Comparison of ENCODE assay signal across 12 cellular contexts in the genomic region with DNA sequence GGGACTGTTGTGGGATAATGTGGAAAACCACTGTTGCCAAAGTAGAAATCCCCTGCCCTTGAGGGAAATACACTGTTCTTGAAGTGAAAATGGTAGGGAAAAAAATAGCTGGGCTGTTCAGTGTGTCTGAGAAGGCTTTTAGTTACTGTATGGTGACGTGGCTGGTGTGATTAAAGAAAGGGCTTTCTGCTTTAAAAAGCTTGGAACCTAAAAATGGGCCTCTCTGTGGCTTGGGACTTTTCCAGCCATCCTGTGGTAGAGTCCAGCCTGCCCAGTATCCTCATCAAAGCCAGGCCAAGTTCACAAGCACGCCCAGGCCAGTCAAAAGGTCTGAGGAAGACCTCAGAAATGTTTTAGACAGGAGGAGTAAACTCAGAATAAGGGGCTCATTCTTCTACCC. TPM values are rescaled to one million over a fixed set of nuclear protein-coding genes. Genes with fewer than 3 reads are reported as not detected.
DNase-seq lines count a peak whose midpoint lies in the region; ATAC-seq and TF ChIP-seq lines count a peak whose summit lies in the region.
"Had no signal": no experiment of that assay in that cellular context is flagged by ENCODE, and none has a peak within 500 bp of the region (broad histone marks: within the 10 kb centered on the region; RNA-seq: fewer than 3 reads in every experiment).

No MANE protein-coding gene starts in this region.

- H4K20me1 ChIP-seq in OCI-LY1 (ENCODE audit: insufficient read depth, low read length): no peaks in the 10 kb centered on the region

- H3K27me3 ChIP-seq in OCI-LY1 (ENCODE audit: insufficient read depth, low read length): no peaks in the 10 kb centered on the region
- H3K27me3 ChIP-seq in naive thymus-derived CD4-positive, alpha-beta T cell (ENCODE audit: control insufficient read depth in 2 of 2, insufficient read depth in 2 of 2, low read length in 2 of 2): no peaks in the 10 kb centered on the region
- H3K27me3 ChIP-seq in CD8-positive, alpha-beta T cell (ENCODE audit: insufficient read depth, low read length): no peaks in the 10 kb centered on the region
- H3K27me3 ChIP-seq: foreskin keratinocyte had no signal

- H3K9ac ChIP-seq in OCI-LY1 (ENCODE audit: low read length): peak overlapping the region; percentile 80

- peak overlapping the region; percentile 98 for H3K27ac ChIP-seq in OCI-LY1 (ENCODE audit: low read depth, low read length, poor library complexity, severe bottlenecking)
- no peak overlapping the region for H3K27ac ChIP-seq in naive thymus-derived CD4-positive, alpha-beta T cell (ENCODE audit: low read depth, low read length)
- H3K27ac ChIP-seq in CD8-positive, alpha-beta T cell (ENCODE audit: low read depth, low read length): no peak overlapping the region
- H3K27ac ChIP-seq: foreskin keratinocyte had no signal

- no peak for ATAC-seq in naive thymus-derived CD4-positive, alpha-beta T cell
- no peak for ATAC-seq in GM21529 (IDR thresholded peaks at IDR 0.05; ENCODE audit: unreplicated experiment)
- no peak for ATAC-seq in CD8-positive, alpha-beta T cell
- ATAC-seq: foreskin keratinocyte; natural killer cell treated with Interleukin-12 subunit alpha and Interleukin-12 subunit beta and Interleukin-15 and Interleukin-18, amount 100 ng/mL, for 72 hours; PC-3 had no signal

- H3K9me3 Mint-ChIP-seq in naive thymus-derived CD4-positive, alpha-beta T cell: no peaks in the 10 kb centered on the region
- no peaks in the 10 kb centered on the region for H3K9me3 Mint-ChIP-seq in CD8-positive, alpha-beta T cell
- H3K9me3 Mint-ChIP-seq: CD8-positive, alpha-beta memory T cell; natural killer cell treated with Interleukin-12 subunit alpha and Interleukin-12 subunit beta and Interleukin-15 and Interleukin-18, amount 100 ng/mL, for 72 hours had no signal

- H3K4me2 ChIP-seq in OCI-LY1 (ENCODE audit: low read length): peak overlapping the region; percentile 77

- H3K36me3 Mint-ChIP-seq in naive thymus-derived CD4-positive, alpha-beta T cell: peaks cover 0 to 14% (median 3%) of the 10 kb centered on the region in 5 donors
- no peaks in the 10 kb centered on the region for H3K36me3 Mint-ChIP-seq in CD8-positive, alpha-beta T cell

- CTCF ChIA-PET in naive thymus-derived CD4-positive, alpha-beta T cell (lab: Charles Lee): interaction anchor here (0.7 to 2.9 kb wide), 3 partner anchors 15 to 63 kb away, joined by 3 to 13 read pairs (median 4); no protein-coding TSS in a partner anchor
- CTCF ChIA-PET in CD8-positive, alpha-beta T cell (lab: Charles Lee): interaction anchor here (1.3 to 3.3 kb wide), 4 partner anchors 16 to 142 kb away, joined by 3 to 13 read pairs (median 8); no protein-coding TSS in a partner anchor

- no peak overlapping the region for H2AFZ ChIP-seq in OCI-LY1 (ENCODE audit: low read length)

- peaks cover 9% of the 10 kb centered on the region; the same call in 1 of the 2 replicates for H3K36me3 ChIP-seq in OCI-LY1 (ENCODE audit: insufficient read depth, low read length)
- no peaks in the 10 kb centered on the region for H3K36me3 ChIP-seq in naive thymus-derived CD4-positive, alpha-beta T cell (ENCODE audit: control insufficient read depth in 2 of 3, insufficient read depth in 3 of 3, low read length in 3 of 3)
- no peaks in the 10 kb centered on the region for H3K36me3 ChIP-seq in CD8-positive, alpha-beta T cell (ENCODE audit: insufficient read depth, low read length)

- H3F3A ChIP-seq in OCI-LY1 (ENCODE audit: insufficient read depth, low read length): peaks cover 16% of the 10 kb centered on the region

- H3K4me3 ChIP-seq in AG10803 (ENCODE audit: low read length): no peak overlapping the region
- H3K4me3 ChIP-seq in OCI-LY1 (ENCODE audit: low read depth, low read length, poor library complexity, severe bottlenecking): peak overlapping the region; percentile 68
- no peak overlapping the region for H3K4me3 ChIP-seq in naive thymus-derived CD4-positive, alpha-beta T cell (ENCODE audit: low read length)
- no peak overlapping the region for H3K4me3 ChIP-seq in CD8-positive, alpha-beta T cell (ENCODE audit: low read depth, low read length)

- peaks cover 46 to 83% (median 77%) of the 10 kb centered on the region in 7 donors for H3K4me1 Mint-ChIP-seq in naive thymus-derived CD4-positive, alpha-beta T cell
- peaks cover 82% of the 10 kb centered on the region for H3K4me1 Mint-ChIP-seq in CD8-positive, alpha-beta T cell (ENCODE audit: low read depth)

- no peaks in the 10 kb centered on the region for H3K27me3 Mint-ChIP-seq in naive thymus-derived CD4-positive, alpha-beta T cell
- no peaks in the 10 kb centered on the region for H3K27me3 Mint-ChIP-seq in CD8-positive, alpha-beta T cell (ENCODE audit: low read depth)
- H3K27me3 Mint-ChIP-seq: CD8-positive, alpha-beta memory T cell had no signal

- TF ChIP-seq CTCF in AG10803 (conservative IDR thresholded peaks at IDR 0.05; ENCODE audit: low read length) (no peak), OCI-LY1 (IDR thresholded peaks at IDR 0.05; ENCODE audit: low read length) (no peak)
- TF ChIP-seq CTCF in CD8-positive, alpha-beta T cell (IDR thresholded peaks at IDR 0.05): no peak

- intact Hi-C loops in naive thymus-derived CD4-positive, alpha-beta T cell (cut with micrococcal nuclease): loop anchor here in 1 of 2 donors (2.0 kb wide), 1 partner anchor 62 kb away; no protein-coding TSS in a partner anchor
- intact Hi-C loops in CD8-positive, alpha-beta T cell (cut with DNase I, micrococcal nuclease): no loop called here

- H3K27ac Mint-ChIP-seq in naive thymus-derived CD4-positive, alpha-beta T cell: peak overlapping the region in 6 of 9 donors; percentile 56 to 94 (median 86)
- no peak overlapping the region for H3K27ac Mint-ChIP-seq in CD8-positive, alpha-beta T cell
- H3K27ac Mint-ChIP-seq: natural killer cell treated with Interleukin-12 subunit alpha and Interleukin-12 subunit beta and Interleukin-15 and Interleukin-18, amount 100 ng/mL, for 72 hours had no signal

- peaks cover 64% of the 10 kb centered on the region for H3K79me2 ChIP-seq in OCI-LY1 (ENCODE audit: insufficient read depth, low read length)

- peaks cover 98% of the 10 kb centered on the region for H3K4me1 ChIP-seq in OCI-LY1 (ENCODE audit: insufficient read depth, low read length, severe bottlenecking)
- peaks cover 27 to 67% of the 10 kb centered on the region in 2 donors for H3K4me1 ChIP-seq in naive thymus-derived CD4-positive, alpha-beta T cell (ENCODE audit: control insufficient read depth in 2 of 2, insufficient read depth in 2 of 2, low read length in 2 of 2)
- peaks cover 71% of the 10 kb centered on the region for H3K4me1 ChIP-seq in CD8-positive, alpha-beta T cell (ENCODE audit: insufficient read depth, low read length)
- H3K4me1 ChIP-seq: foreskin keratinocyte had no signal

- POLR2A ChIA-PET in naive thymus-derived CD4-positive, alpha-beta T cell (lab: Charles Lee): interaction anchor here (1.3 to 1.6 kb wide), 2 partner anchors 141 to 148 kb away, joined by 3 read pairs; no protein-coding TSS in a partner anchor
- POLR2A ChIA-PET in CD8-positive, alpha-beta T cell (lab: Charles Lee): interaction anchor here (1.0 to 1.7 kb wide), 2 partner anchors 10 to 29 kb away, joined by 3 to 4 read pairs; no protein-coding TSS in a partner anchor

- H3K9me2 ChIP-seq in OCI-LY1 (ENCODE audit: low read depth, low read length): no peaks in the 10 kb centered on the region

- DNase-seq in AG10803 (ENCODE audit: low read depth) (peak; percentile 95), epidermal melanocyte (ENCODE audit: insufficient read length, low spot score) (peak; percentile 80), MV-4-11 (lab: John Stamatoyannopoulos, UW) (no peak), anterior cingulate cortex (lab: John Stamatoyannopoulos, UW) (no peak)
- no peak for DNase-seq in naive thymus-derived CD4-positive, alpha-beta T cell
- DNase-seq in CD8-positive, alpha-beta T cell: no peak
- DNase-seq: CD8-positive, alpha-beta memory T cell; foreskin keratinocyte; PC-3 had no signal

- H3K4me3 Mint-ChIP-seq in naive thymus-derived CD4-positive, alpha-beta T cell: peak overlapping the region in 5 of 10 donors; percentile 2 to 76 (median 51)
- H3K4me3 Mint-ChIP-seq in CD8-positive, alpha-beta T cell: no peak overlapping the region
- H3K4me3 Mint-ChIP-seq: natural killer cell treated with Interleukin-12 subunit alpha and Interleukin-12 subunit beta and Interleukin-15 and Interleukin-18, amount 100 ng/mL, for 72 hours had no signal

- H3K9me3 ChIP-seq in OCI-LY1 (ENCODE audit: low read length): no peaks in the 10 kb centered on the region
- no peaks in the 10 kb centered on the region for H3K9me3 ChIP-seq in naive thymus-derived CD4-positive, alpha-beta T cell (ENCODE audit: control insufficient read depth in 2 of 3, low read length in 3 of 3)
- no peaks in the 10 kb centered on the region for H3K9me3 ChIP-seq in CD8-positive, alpha-beta T cell (ENCODE audit: low read length)

RNA-seq across cellular contexts. Expression of a gene that starts 6.9 kb away (rescaled TPM):
- total RNA-seq in naive thymus-derived CD4-positive, alpha-beta T cell: 10 to 100 TPM; 35.5 to 48.0 (median 40.3) TPM
- 1 to 10 TPM; 5.3 to 8.5 TPM for polyA plus RNA-seq in naive thymus-derived CD4-positive, alpha-beta T cell
- total RNA-seq in CD8-positive, alpha-beta T cell: 10 to 100 TPM; 49.6 to 52.9 TPM

Comparison
In these comparisons a context has a peak if more than half of its experiments do, and no peak if none do; other contexts are left out.
1. DNase-seq: peak in AG10803 (single experiment) and epidermal melanocyte (single experiment); none in naive thymus-derived CD4-positive, alpha-beta T cell (0 of 9), MV-4-11 (single experiment), anterior cingulate cortex (0 of 58) and CD8-positive, alpha-beta T cell (0 of 7).